ENCODE assay signal across 14 cellular contexts in genomic region chr15:85748729-85749128, GRCh38. TPM values are rescaled to one million over a fixed set of nuclear protein-coding genes. Genes with fewer than 3 reads are reported as not detected.
DNase-seq lines count a peak whose midpoint lies in the region; ATAC-seq and TF ChIP-seq lines count a peak whose summit lies in the region.
"Had no signal": no experiment of that assay in that cellular context is flagged by ENCODE, and none has a peak within 500 bp of the region (broad histone marks: within the 10 kb centered on the region; RNA-seq: fewer than 3 reads in every experiment).

No MANE protein-coding gene starts in this region.

- no peak for DNase-seq in activated T-cell treated with anti-CD3 and anti-CD28 coated beads, Interleukin-2, amount 50 U/mL, for 72 hours
- no peak for DNase-seq in activated T-cell treated with anti-CD3 and anti-CD28 coated beads for 4 hours
- DNase-seq in mammary epithelial cell, result peak; percentile 58
- DNase-seq in memory B cell (ENCODE audit: low spot score in 2 of 2), result no peak
- DNase-seq in stomach, result peak; percentile 24
- no peak for DNase-seq in immature natural killer cell
- DNase-seq: NCI-H2081 had no signal

- WGBS in mammary epithelial cell (ENCODE audit: low coverage, missing lambda C conversion rate), result 5% methylated on average over 11 of the region's 11 CpGs
- WGBS in stomach, 5 donors, result 71 to 83% (median 77%) methylated on average over 11 of the region's 11 CpGs

- no peak for ATAC-seq in activated T-cell treated with anti-CD3 and anti-CD28 coated beads, Interleukin-2, amount 50 U/mL, for 72 hours (replicated peaks in 1 of 2)
- ATAC-seq in memory B cell (ENCODE audit: low read depth) (peak; percentile 22), HG03442 (IDR thresholded peaks at IDR 0.05; ENCODE audit: unreplicated experiment) (no peak), HG03520 (IDR thresholded peaks at IDR 0.05; ENCODE audit: unreplicated experiment) (no peak)

- CTCF ChIA-PET in mammary epithelial cell (lab: Charles Lee; ENCODE audit: low non-redundant PET), result no interaction called here

- no peak overlapping the region for H3K9ac ChIP-seq in mammary epithelial cell (ENCODE audit: insufficient read depth, low read length)
- H3K9ac ChIP-seq: KMS-11 had no signal

- H4K20me1 ChIP-seq in mammary epithelial cell (ENCODE audit: insufficient read depth, low read length), result no peaks in the 10 kb centered on the region

- H3K27ac ChIP-seq in mammary epithelial cell (ENCODE audit: insufficient read depth, low read depth, low read length) (no peak overlapping the region), stomach (peak overlapping the region in 3 of 5 donors; percentile 74 to 79 (median 77))
- H3K27ac ChIP-seq: hepatocyte, KMS-11 had no signal

- TF ChIP-seq CTCF in mammary epithelial cell (conservative IDR thresholded peaks at IDR 0.05 in 1 of 2, IDR thresholded peaks at IDR 0.05 in 1 of 2; ENCODE audit: extremely low read depth in 1 of 2, insufficient read depth in 1 of 2, low read depth in 1 of 2, low read length in 2 of 2) (peak; percentile 27 to 49), stomach (IDR thresholded peaks at IDR 0.05) (no peak)

- peaks cover 37% of the 10 kb centered on the region for H3K4me1 ChIP-seq in mammary epithelial cell (ENCODE audit: insufficient read depth, low read length)
- peaks cover 15 to 52% (median 35%) of the 10 kb centered on the region in 4 donors for H3K4me1 ChIP-seq in stomach

- dilution Hi-C loops in mammary epithelial cell (cut with HindIII; ENCODE audit: low sequenced_read_pairs), result no loop called here

- no peak for TF ChIP-seq EP300 in stomach (IDR thresholded peaks at IDR 0.05)

- in situ Hi-C loops in mammary epithelial cell (cut with MboI; ENCODE audit: low sequenced_read_pairs in 2 of 2), result no loop called here

- H3K4me3 Mint-ChIP-seq in activated T-cell treated with anti-CD3 and anti-CD28 coated beads, Interleukin-2, amount 50 U/mL, for 72 hours, result no peak overlapping the region
- no peak overlapping the region for H3K4me3 Mint-ChIP-seq in memory B cell
- H3K4me3 Mint-ChIP-seq in immature natural killer cell, result no peak overlapping the region
- H3K4me3 Mint-ChIP-seq: mesothelial cell of epicardium, type B pancreatic cell had no signal

- H3K27me3 ChIP-seq in mammary epithelial cell (ENCODE audit: insufficient read depth, low read length), result no peaks in the 10 kb centered on the region
- H3K27me3 ChIP-seq in stomach, result no peaks in the 10 kb centered on the region
- H3K27me3 ChIP-seq: hepatocyte had no signal

- H3K4me1 Mint-ChIP-seq in activated T-cell treated with anti-CD3 and anti-CD28 coated beads, Interleukin-2, amount 50 U/mL, for 72 hours (ENCODE audit: low read depth), result peaks cover 18% of the 10 kb centered on the region
- H3K4me1 Mint-ChIP-seq in memory B cell (peaks cover 10% of the 10 kb centered on the region), immature natural killer cell (peaks cover 19 to 32% of the 10 kb centered on the region in 2 donors)

- H3K4me2 ChIP-seq in mammary epithelial cell (ENCODE audit: insufficient read depth, low read depth, low read length), result peak overlapping the region; percentile 32
- H3K4me2 ChIP-seq: hepatocyte, KMS-11 had no signal

- BruUV-seq in mammary epithelial cell (replicated peaks; lab: Mats Ljungman, UMichigan), result TSS peak; percentile 8

- no peak for TF ChIP-seq POLR2A in stomach (IDR thresholded peaks at IDR 0.05)

- no peak overlapping the region for H2AFZ ChIP-seq in mammary epithelial cell (ENCODE audit: low read depth, low read length)
- H2AFZ ChIP-seq: hepatocyte had no signal

- H3K4me3 ChIP-seq in mammary epithelial cell (replicated peaks in 1 of 3; ENCODE audit: insufficient read depth in 1 of 3, low read depth in 2 of 3, low read length in 3 of 3) (no peak overlapping the region), stomach (no peak overlapping the region)
- H3K4me3 ChIP-seq: hepatocyte, skin epidermis had no signal

- H3K79me2 ChIP-seq in mammary epithelial cell (ENCODE audit: insufficient read depth, low read length), result no peaks in the 10 kb centered on the region
- H3K79me2 ChIP-seq: hepatocyte had no signal

- H3K27me3 Mint-ChIP-seq in activated T-cell treated with anti-CD3 and anti-CD28 coated beads, Interleukin-2, amount 50 U/mL, for 72 hours (ENCODE audit: low read depth), result no peaks in the 10 kb centered on the region
- H3K27me3 Mint-ChIP-seq in memory B cell, result no peaks in the 10 kb centered on the region
- H3K27me3 Mint-ChIP-seq in immature natural killer cell (ENCODE audit: low read depth in 3 of 3), result peaks cover 4 to 29% (median 10%) of the 10 kb centered on the region in 3 donors
- H3K27me3 Mint-ChIP-seq: type B pancreatic cell had no signal

- H3K27ac Mint-ChIP-seq in activated T-cell treated with anti-CD3 and anti-CD28 coated beads, Interleukin-2, amount 50 U/mL, for 72 hours, result peak overlapping the region; percentile 61
- H3K27ac Mint-ChIP-seq in memory B cell (peak overlapping the region; percentile 45), immature natural killer cell (peak overlapping the region in 2 of 6 donors; percentile 40 to 53)

- H3K36me3 ChIP-seq in mammary epithelial cell (ENCODE audit: insufficient read depth, low read length), result peaks cover 2% of the 10 kb centered on the region
- peaks cover 47 to 59% (median 58%) of the 10 kb centered on the region in 4 donors for H3K36me3 ChIP-seq in stomach

- intact Hi-C loops in mammary epithelial cell (cut with micrococcal nuclease) (loop anchor here (1.0 kb wide), 3 partner anchors 38 to 83 kb away; partner anchors contain the start of gene KLHL25), stomach (cut with DNase I; ENCODE audit: low total_unique reads) (no loop called here)

- no peaks in the 10 kb centered on the region for H3K9me3 Mint-ChIP-seq in activated T-cell treated with anti-CD3 and anti-CD28 coated beads, Interleukin-2, amount 50 U/mL, for 72 hours
- H3K9me3 Mint-ChIP-seq in memory B cell (no peaks in the 10 kb centered on the region), immature natural killer cell (no peaks in the 10 kb centered on the region)
- H3K9me3 Mint-ChIP-seq: mesothelial cell of epicardium, type B pancreatic cell had no signal

- H3K36me3 Mint-ChIP-seq in activated T-cell treated with anti-CD3 and anti-CD28 coated beads, Interleukin-2, amount 50 U/mL, for 72 hours (ENCODE audit: insufficient read depth in 2 of 2), result peaks cover 0 to 5% of the 10 kb centered on the region in 2 donors
- H3K36me3 Mint-ChIP-seq in memory B cell, result peaks cover 12% of the 10 kb centered on the region
- H3K36me3 Mint-ChIP-seq in immature natural killer cell, result peaks cover 5 to 35% (median 15%) of the 10 kb centered on the region in 3 donors

- H3K9me3 ChIP-seq in mammary epithelial cell (replicated peaks; ENCODE audit: insufficient read depth, low read length) (no peaks in the 10 kb centered on the region), stomach (no peaks in the 10 kb centered on the region)

RNA-seq across cellular contexts. Expression of gene KLHL25, which starts 46.0 kb away (rescaled TPM):
- total RNA-seq in activated T-cell treated with anti-CD3 and anti-CD28 coated beads, Interleukin-2, amount 50 U/mL, for 72 hours, result 1 to 10 TPM; 4.4 to 6.2 TPM
- total RNA-seq in mammary epithelial cell (10 to 100 TPM in 1 of 2 donors, 1 to 10 TPM in 1; 7.7 to 12.2 TPM), stomach (10 to 100 TPM in 1 of 5 donors, 1 to 10 TPM in 4; 1.2 to 36.2 (median 6.4) TPM)
- polyA plus RNA-seq in mammary epithelial cell (4.6 TPM), stomach (1 to 10 TPM; 4.3 to 6.4 (median 5.2) TPM), immature natural killer cell (1 to 10 TPM in 2 of 3 donors, not detected in 1; 1.2 to 2.6 TPM)
- polyA minus RNA-seq in mammary epithelial cell, result 7.0 TPM

Comparison
In these comparisons a context has a peak if more than half of its experiments do, and no peak if none do; other contexts are left out.
1. DNase-seq: peak in mammary epithelial cell (single experiment) and stomach (single experiment); none in activated T-cell treated with anti-CD3 and anti-CD28 coated beads, Interleukin-2, amount 50 U/mL, for 72 hours (0 of 2), activated T-cell treated with anti-CD3 and anti-CD28 coated beads for 4 hours (single experiment), memory B cell (0 of 2) and immature natural killer cell (0 of 3).
2. CTCF ChIP-seq: peak in mammary epithelial cell (2 of 2); none in stomach (0 of 7).